In the genomic region with DNA sequence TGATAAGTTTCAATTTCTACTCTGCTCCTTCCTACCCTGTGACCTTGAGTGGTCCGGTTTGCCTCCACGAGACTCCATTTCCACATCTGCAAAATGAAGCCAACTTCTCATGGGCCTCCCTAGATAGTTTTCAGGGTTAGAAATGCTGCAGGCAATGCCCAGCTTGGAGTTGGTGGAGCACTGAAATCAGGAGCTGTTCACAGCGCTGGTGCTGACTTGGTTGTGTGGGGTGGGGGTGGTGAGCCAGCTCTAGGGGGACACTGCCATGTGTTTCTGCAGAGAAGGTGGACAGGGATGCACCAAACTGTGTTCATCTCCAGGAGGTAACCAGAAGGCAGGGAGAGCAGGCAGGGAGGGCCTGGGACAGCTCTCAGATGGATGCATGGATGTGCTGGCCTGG, we compare ENCODE assay signal across 20 cellular contexts. TPM values are rescaled to one million over a fixed set of nuclear protein-coding genes. Genes with fewer than 3 reads are reported as not detected.
A peak's percentile ranks its signal among the peaks of the same experiment; 100 is the strongest.
DNase-seq lines count a peak whose midpoint lies in the region; ATAC-seq, FAIRE-seq and TF ChIP-seq lines count a peak whose summit lies in the region.
"Had no signal": no experiment of that assay in that cellular context is flagged by ENCODE, and none has a peak within 500 bp of the region (broad histone marks: within the 10 kb centered on the region; RNA-seq: fewer than 3 reads in every experiment).

No MANE protein-coding gene starts in this region.

- H3K9ac ChIP-seq in HepG2 (ENCODE audit: insufficient read depth, low read depth, low read length), result no peak overlapping the region

- POLR2A ChIA-PET in HepG2 (lab: Yijun Ruan, JAX), result no interaction called here

- intact Hi-C loops in HepG2 (cut with micrococcal nuclease; ENCODE audit: unreplicated experiment) (no loop called here), right lobe of liver (cut with DNase I) (no loop called here), transverse colon (cut with DNase I; ENCODE audit: low total_unique reads) (no loop called here)

- TF ChIP-seq RAD21 in HepG2 (CRISPR knock-in tag; IDR thresholded peaks at IDR 0.05), result no peak

- H2AFZ ChIP-seq in HepG2 (ENCODE audit: low read length), result no peak overlapping the region

- H3K36me3 ChIP-seq in HepG2 (replicated peaks in 1 of 2; ENCODE audit: control insufficient read depth in 1 of 2, insufficient read depth in 2 of 2, low read length in 2 of 2) (no peaks in the 10 kb centered on the region), right lobe of liver (no peaks in the 10 kb centered on the region), transverse colon (no peaks in the 10 kb centered on the region)

- H3K4me3 ChIP-seq in HepG2 (replicated peaks in 1 of 3; ENCODE audit: insufficient read depth in 1 of 3, low read depth in 2 of 3, low read length in 3 of 3), result no peak overlapping the region
- H3K4me3 ChIP-seq in right lobe of liver, result no peak overlapping the region
- no peak overlapping the region for H3K4me3 ChIP-seq in transverse colon

- H3K4me1 ChIP-seq in HepG2 (ENCODE audit: insufficient read depth, low read length) (no peaks in the 10 kb centered on the region), right lobe of liver (no peaks in the 10 kb centered on the region), transverse colon (peaks cover 0 to 7% (median 1%) of the 10 kb centered on the region in 4 donors)

- TF ChIP-seq POLR2A in HepG2 (IDR thresholded peaks at IDR 0.05; ENCODE audit: insufficient read depth in 1 of 2, low read depth in 2 of 2, low read length in 2 of 2) (no peak), right lobe of liver (IDR thresholded peaks at IDR 0.05) (no peak), transverse colon (IDR thresholded peaks at IDR 0.05) (no peak)

- H3K4me2 ChIP-seq in HepG2 (ENCODE audit: low read depth, low read length), result no peak overlapping the region

- TF ChIP-seq EP300 in HepG2 (IDR thresholded peaks at IDR 0.05; ENCODE audit: low read depth in 2 of 2, low read length in 2 of 2) (no peak), HepG2 (CRISPR knock-in tag; IDR thresholded peaks at IDR 0.05; ENCODE audit: borderline replicate concordance) (no peak), transverse colon (IDR thresholded peaks at IDR 0.05; ENCODE audit: low read depth) (no peak)

- ATAC-seq in HepG2, result no peak
- no peak for ATAC-seq in right lobe of liver
- ATAC-seq in GM19035 (IDR thresholded peaks at IDR 0.05; ENCODE audit: unreplicated experiment), result no peak

- H3K27me3 ChIP-seq in HepG2 (ENCODE audit: control insufficient read depth in 1 of 2, insufficient read depth in 2 of 2, low read length in 2 of 2) (peaks cover 2 to 8% of the 10 kb centered on the region in 2 experiments; a peak in 2 of 5 replicates), right lobe of liver (no peaks in the 10 kb centered on the region), transverse colon (no peaks in the 10 kb centered on the region)

- 0% methylated on average over 3 of the region's 3 CpGs for WGBS in HepG2 (ENCODE audit: low lambda C conversion rate)
- 56% methylated on average over 3 of the region's 3 CpGs for WGBS in right lobe of liver (ENCODE audit: insufficient coverage, low coverage, low lambda C conversion rate, missing lambda C conversion rate)
- WGBS in transverse colon (ENCODE audit: low coverage in 1 of 2), 2 donors, result 65 to 83% methylated on average over 2 to 3 of the region's 3 CpGs

- H3K79me2 ChIP-seq in HepG2 (ENCODE audit: insufficient read depth, low read length), result no peaks in the 10 kb centered on the region

- no peaks in the 10 kb centered on the region for H3K9me3 ChIP-seq in HepG2 (ENCODE audit: low read length)
- H3K9me3 ChIP-seq in right lobe of liver, result no peaks in the 10 kb centered on the region
- H3K9me3 ChIP-seq in transverse colon, result no peaks in the 10 kb centered on the region

- FAIRE-seq in HepG2 (lab: Jason Lieb, UNC), result no peak
- FAIRE-seq: G401.6, GM12892 had no signal

- TF ChIP-seq CTCF in HepG2 (CRISPR knock-in tag; IDR thresholded peaks at IDR 0.05), result no peak
- TF ChIP-seq CTCF in right lobe of liver (IDR thresholded peaks at IDR 0.05), result no peak
- no peak for TF ChIP-seq CTCF in transverse colon (IDR thresholded peaks at IDR 0.05)

- BruUV-seq in HepG2 (replicated peaks; lab: Mats Ljungman, UMichigan), result no TSS peak

- no peaks in the 10 kb centered on the region for H4K20me1 ChIP-seq in HepG2 (ENCODE audit: insufficient read depth, low read length)

- in situ Hi-C loops in HepG2 (cut with HindIII; ENCODE audit: extremely low pct_ligation_motif_present, low pct_unique_long_range_greater_than_20kb) (no loop called here), transverse colon (cut with MboI; ENCODE audit: low pct_ligation_motif_present in 1 of 4, low pct_unique_long_range_greater_than_20kb in 1 of 4, low sequenced_read_pairs in 3 of 4) (loop anchor here in 1 of 4 donors (5.0 kb wide), 1 partner anchor 71 kb away; the partner anchor contains the start of gene PIWIL3)

- DNase-seq in HepG2 (ENCODE audit: low spot score), result no peak
- DNase-seq in right lobe of liver, result no peak
- DNase-seq in RPMI8226, result peak; percentile 21
- peak; percentile 54 for DNase-seq in iPS-NIHi7 (ENCODE audit: extremely low spot score)
- DNase-seq in LoVo (ENCODE audit: low spot score), result no peak
- DNase-seq in EL, result no peak
- no peak for DNase-seq in transverse colon
- DNase-seq: DMS53, GOT3, Kasumi-1, NCI-H1417, NCI-H1930, NCI-H2171 treated with DMSO at 0.1 percent for 48 hours, NCI-H774 had no signal

- H3K27ac ChIP-seq in HepG2 (ENCODE audit: extremely low read length, insufficient read depth, low read length) (no peak overlapping the region), right lobe of liver (no peak overlapping the region), transverse colon (no peak overlapping the region)
- H3K27ac ChIP-seq: C4-2B had no signal

- CTCF ChIA-PET in HepG2 (lab: Yijun Ruan, JAX; ENCODE audit: low intra/inter-chr PET ratio, low total read pairs), result no interaction called here

RNA-seq across cellular contexts. Expression of gene SGSM1, which starts 37.0 kb away (rescaled TPM):
- total RNA-seq in HepG2 (2016; rRNA removed; fragmentation: Illumina TruSeq; extraction: Trizol), result not detected in 2 replicates
- not detected in 2 replicates for total RNA-seq in HepG2 (2016; cell fraction: cytosol; rRNA removed; fragmentation: Illumina TruSeq; extraction: Trizol; ENCODE audit: low read depth)
- not detected in 2 replicates for total RNA-seq in HepG2 (2016; cell fraction: insoluble cytoplasmic fraction; rRNA removed; fragmentation: Illumina TruSeq; extraction: Trizol)
- total RNA-seq in HepG2 (2016; cell fraction: membrane; rRNA removed; fragmentation: Illumina TruSeq; extraction: Trizol), result not detected in 2 replicates
- total RNA-seq in HepG2 (2016; cell fraction: nucleus; rRNA removed; fragmentation: Illumina TruSeq; extraction: Trizol), result not detected in 2 replicates
- 0.07 and 0.09 TPM in 2 replicates for polyA plus RNA-seq in HepG2 (2011; rRNA removed)
- 0.05 and 0.07 TPM in 2 replicates for polyA plus RNA-seq in HepG2 (2011; cell fraction: cytosol; rRNA removed)
- 0.06 and 0.16 TPM in 2 replicates for polyA plus RNA-seq in HepG2 (2011; cell fraction: nucleus; rRNA removed)
- polyA plus RNA-seq in HepG2 (2012), result 0.04 and 0.08 TPM in 2 replicates
- polyA plus RNA-seq in HepG2 (2016; cell fraction: cytosol; fragmentation: Illumina TruSeq; extraction: Trizol; ENCODE audit: low read depth), result not detected in 2 replicates
- polyA plus RNA-seq in HepG2 (2016; cell fraction: insoluble cytoplasmic fraction; fragmentation: Illumina TruSeq; extraction: Trizol; ENCODE audit: low read depth), result not detected in 2 replicates
- polyA plus RNA-seq in HepG2 (2016; cell fraction: membrane; fragmentation: Illumina TruSeq; extraction: Trizol; ENCODE audit: low read depth), result not detected in 2 replicates
- polyA plus RNA-seq in HepG2 (2016; cell fraction: nucleus; fragmentation: Illumina TruSeq; extraction: Trizol; ENCODE audit: insufficient read depth, low read depth), result not detected in 2 replicates
- 0.16 and 0.21 TPM in 2 replicates for polyA minus RNA-seq in HepG2 (2011; rRNA and poly(A)+ RNA removed; ENCODE audit: low replicate concordance)
- not detected in 2 replicates for polyA minus RNA-seq in HepG2 (2011; cell fraction: cytosol; rRNA and poly(A)+ RNA removed)
- 0.25 and 0.26 TPM in 2 replicates for polyA minus RNA-seq in HepG2 (2011; cell fraction: nucleus; rRNA and poly(A)+ RNA removed)
- total RNA-seq in right lobe of liver, result under 1 TPM; 0.11 to 0.78 (median 0.41) TPM
- 1 to 10 TPM; 2.5 to 6.2 (median 3.7) TPM for total RNA-seq in transverse colon
- total RNA-seq: A172, RPMI7951 had no signal

Comparison
In these comparisons a context has a peak if more than half of its experiments do, and no peak if none do; other contexts are left out.
1. DNase-seq: peak in RPMI8226 (single experiment) and iPS-NIHi7 (single experiment); none in HepG2 (single experiment), right lobe of liver (0 of 3), LoVo (single experiment), EL (single experiment) and transverse colon (single experiment).